ENCODE assay signal across 8 cellular contexts in the genomic region with DNA sequence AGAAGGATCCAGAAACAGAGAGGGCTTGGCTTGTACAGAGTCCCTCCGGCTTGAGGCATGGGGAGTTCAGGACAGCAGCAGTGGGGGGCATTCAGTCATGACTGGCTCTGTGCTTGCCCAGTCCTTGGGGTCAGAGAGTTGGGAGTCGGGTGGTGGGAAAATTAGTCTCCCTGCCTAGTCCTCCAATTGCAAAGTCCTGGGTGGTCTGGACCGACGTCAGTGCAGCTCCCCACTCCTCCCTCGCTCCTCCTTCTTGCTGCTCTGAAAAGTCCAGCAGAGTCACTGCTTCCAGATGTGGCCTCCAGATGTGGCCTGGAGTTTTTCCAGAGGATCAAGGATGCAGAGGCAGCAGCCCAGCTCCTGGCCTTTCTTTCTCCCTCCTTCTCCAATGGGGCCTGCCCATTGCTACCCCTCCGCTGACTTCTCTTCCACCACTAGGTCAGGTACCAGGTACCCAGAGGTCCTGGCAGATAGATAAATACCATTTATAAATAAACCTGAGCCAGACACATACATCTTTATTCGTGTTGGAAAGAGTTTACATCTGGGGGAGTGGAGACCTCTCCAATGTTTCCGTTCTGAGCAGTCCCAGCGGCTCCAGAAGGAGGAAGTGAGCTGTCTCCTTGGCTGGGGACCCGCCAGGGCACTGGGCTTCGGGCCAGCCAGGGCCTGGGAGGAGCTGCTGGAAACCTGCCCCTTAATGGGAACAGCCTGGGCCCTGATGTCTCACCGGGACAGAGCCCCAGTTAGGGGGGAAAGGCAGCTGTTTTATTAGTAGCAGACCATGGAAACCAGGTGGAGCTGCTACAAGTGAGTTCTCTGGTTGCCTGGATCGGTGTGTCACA. TPM values are rescaled to one million over a fixed set of nuclear protein-coding genes. Genes with fewer than 3 reads are reported as not detected.
DNase-seq lines count a peak whose midpoint lies in the region; ATAC-seq and TF ChIP-seq lines count a peak whose summit lies in the region.

No MANE protein-coding gene starts in this region.

- H3K4me2 ChIP-seq in GM23338 (peak overlapping the region; percentile 64), PC-9 (peak overlapping the region; percentile 24; the same call in 1 of the 2 replicates), Karpas-422 (ENCODE audit: low read depth, low read length, poor library complexity, severe bottlenecking) (no peak overlapping the region)

- no peaks in the 10 kb centered on the region; the same call in 2 of the 3 replicates for H3K36me3 Mint-ChIP-seq in GM23338 (ENCODE audit: low read depth)
- no peaks in the 10 kb centered on the region for H3K36me3 Mint-ChIP-seq in activated CD4-positive, alpha-beta T cell treated with anti-CD3 and anti-CD28 coated beads, Interleukin-2, amount 10 ng/mL, durations not matched to agents 24 days and 14 days (ENCODE audit: low read depth)

- peak overlapping the region; percentile 45 for H3K9ac ChIP-seq in mucosa of stomach (ENCODE audit: low read length)
- no peak overlapping the region for H3K9ac ChIP-seq in Karpas-422 (ENCODE audit: low read length)

- H3K4me3 ChIP-seq in GM23338 (0 out of 2 replicates have a peak overlapping the region, but pooled peaks have one; percentile 24), PC-9 (no peak overlapping the region), mucosa of stomach (ENCODE audit: low read length) (no peak overlapping the region), Karpas-422 (ENCODE audit: low read length) (no peak overlapping the region)

- no peak for TF ChIP-seq CTCF in GM23338 (conservative IDR thresholded peaks at IDR 0.05; ENCODE audit: low read depth in 2 of 2)
- no peak for TF ChIP-seq CTCF in PC-9 (conservative IDR thresholded peaks at IDR 0.05)

- peaks cover 7% of the 10 kb centered on the region; the same call in 1 of the 2 replicates for H3K9me2 ChIP-seq in GM23338 (ENCODE audit: insufficient read depth)
- no peaks in the 10 kb centered on the region for H3K9me2 ChIP-seq in PC-9 (ENCODE audit: insufficient read depth)
- no peaks in the 10 kb centered on the region for H3K9me2 ChIP-seq in Karpas-422 (replicated peaks; ENCODE audit: insufficient read depth, low read length)

- H3K9me3 ChIP-seq in PC-9 (ENCODE audit: insufficient read depth, low read depth): no peaks in the 10 kb centered on the region
- H3K9me3 ChIP-seq in mucosa of stomach (ENCODE audit: control insufficient read depth, low read length): no peaks in the 10 kb centered on the region
- H3K9me3 ChIP-seq in Karpas-422 (ENCODE audit: low read length): no peaks in the 10 kb centered on the region

- no peaks in the 10 kb centered on the region for H3K27me3 ChIP-seq in GM23338 (ENCODE audit: insufficient read depth)
- H3K27me3 ChIP-seq in PC-9 (ENCODE audit: insufficient read depth, low read depth): no peaks in the 10 kb centered on the region
- no peaks in the 10 kb centered on the region for H3K27me3 ChIP-seq in mucosa of stomach (ENCODE audit: control insufficient read depth, insufficient read depth, low read length)
- no peaks in the 10 kb centered on the region for H3K27me3 ChIP-seq in Karpas-422 (ENCODE audit: low read length)

- H3K36me3 ChIP-seq in GM23338 (ENCODE audit: insufficient read depth) (no peaks in the 10 kb centered on the region), PC-9 (ENCODE audit: low read depth) (no peaks in the 10 kb centered on the region), mucosa of stomach (ENCODE audit: control insufficient read depth, insufficient read depth, low read length) (no peaks in the 10 kb centered on the region), Karpas-422 (ENCODE audit: insufficient read depth, low read length) (no peaks in the 10 kb centered on the region)

- H4K20me1 ChIP-seq in GM23338 (replicated peaks; ENCODE audit: insufficient read depth): no peaks in the 10 kb centered on the region
- H4K20me1 ChIP-seq in PC-9 (ENCODE audit: insufficient read depth): no peaks in the 10 kb centered on the region
- no peaks in the 10 kb centered on the region for H4K20me1 ChIP-seq in Karpas-422 (ENCODE audit: insufficient read depth, low read depth, low read length)

- peaks cover 21% of the 10 kb centered on the region for H3K27me3 Mint-ChIP-seq in GM23338 (ENCODE audit: insufficient read depth, low read depth, poor library complexity)
- H3K27me3 Mint-ChIP-seq in activated CD4-positive, alpha-beta T cell treated with anti-CD3 and anti-CD28 coated beads, Interleukin-2, amount 10 ng/mL, durations not matched to agents 24 days and 14 days: no peaks in the 10 kb centered on the region

- CTCF ChIA-PET in PC-9 (lab: Charles Lee): interaction anchor here (0.6 to 1.0 kb wide), 2 partner anchors 21 to 22 kb away, joined by 4 read pairs; no protein-coding TSS in a partner anchor

- H2AFZ ChIP-seq in GM23338 (peak overlapping the region; percentile 96), PC-9 (no peak overlapping the region), Karpas-422 (ENCODE audit: low read length) (no peak overlapping the region)

- H3K4me1 ChIP-seq in GM23338 (ENCODE audit: insufficient read depth) (peaks cover 22% of the 10 kb centered on the region), PC-9 (replicated peaks; ENCODE audit: insufficient read depth) (peaks cover 22% of the 10 kb centered on the region), mucosa of stomach (ENCODE audit: control insufficient read depth, insufficient read depth, low read length) (peaks cover 56% of the 10 kb centered on the region), Karpas-422 (ENCODE audit: low read length) (peaks cover 12% of the 10 kb centered on the region)

- H3K27ac ChIP-seq in GM23338 (ENCODE audit: low read depth) (no peak overlapping the region), PC-9 (no peak overlapping the region), epithelial cell of prostate (peak overlapping the region; percentile 73), Karpas-422 (ENCODE audit: low read length) (no peak overlapping the region)

- H3K79me2 ChIP-seq in GM23338 (replicated peaks; ENCODE audit: insufficient read depth) (no peaks in the 10 kb centered on the region), PC-9 (ENCODE audit: low read depth) (no peaks in the 10 kb centered on the region), Karpas-422 (ENCODE audit: low read length) (no peaks in the 10 kb centered on the region)

- H3K4me3 Mint-ChIP-seq in GM23338: no peak overlapping the region; the same call in 2 of the 3 replicates
- H3K4me3 Mint-ChIP-seq in activated CD4-positive, alpha-beta T cell treated with anti-CD3 and anti-CD28 coated beads, Interleukin-2, amount 10 ng/mL, durations not matched to agents 24 days and 14 days: no peak overlapping the region

- H3K9me3 Mint-ChIP-seq in GM23338: no peaks in the 10 kb centered on the region
- peaks cover 6% of the 10 kb centered on the region for H3K9me3 Mint-ChIP-seq in activated CD4-positive, alpha-beta T cell treated with anti-CD3 and anti-CD28 coated beads, Interleukin-2, amount 10 ng/mL, durations not matched to agents 24 days and 14 days

- no peak overlapping the region for H3K27ac Mint-ChIP-seq in GM23338
- H3K27ac Mint-ChIP-seq in activated CD4-positive, alpha-beta T cell treated with anti-CD3 and anti-CD28 coated beads, Interleukin-2, amount 10 ng/mL, durations not matched to agents 24 days and 14 days: no peak overlapping the region

- intact Hi-C loops in PC-9 (cut with micrococcal nuclease; ENCODE audit: unreplicated experiment): no loop called here
- intact Hi-C loops in activated CD4-positive, alpha-beta T cell treated with anti-CD3 and anti-CD28 coated beads, Interleukin-2, amount 10 ng/mL, durations not matched to agents 24 days and 14 days (cut with micrococcal nuclease): no loop called here

- BruUV-seq in PC-9 (replicated peaks; lab: Mats Ljungman, UMichigan): no TSS peak

- peaks cover 38% of the 10 kb centered on the region for H3K4me1 Mint-ChIP-seq in GM23338
- peaks cover 38% of the 10 kb centered on the region for H3K4me1 Mint-ChIP-seq in activated CD4-positive, alpha-beta T cell treated with anti-CD3 and anti-CD28 coated beads, Interleukin-2, amount 10 ng/mL, durations not matched to agents 24 days and 14 days

- peak; percentile 70 for DNase-seq in GM23338 (ENCODE audit: low spot score)
- peak; percentile 48 to 86 for DNase-seq in PC-9
- DNase-seq in epithelial cell of prostate (ENCODE audit: low read depth, low spot score): no peak
- no peak for DNase-seq in activated CD8-positive, alpha-beta memory T cell treated with anti-CD3 and anti-CD28 coated beads, Interleukin-2, amount 50 U/mL, for 4 hours
- no peak for DNase-seq in Karpas-422
- DNase-seq in activated CD4-positive, alpha-beta T cell treated with anti-CD3 and anti-CD28 coated beads, Interleukin-2, amount 10 ng/mL, durations not matched to agents 24 days and 14 days: no peak

- peak; percentile 93 for ATAC-seq in GM23338
- no peak for ATAC-seq in GM21423 (IDR thresholded peaks at IDR 0.05; ENCODE audit: unreplicated experiment)

- H3F3A ChIP-seq in GM23338 (replicated peaks; ENCODE audit: low read depth) (no peaks in the 10 kb centered on the region), PC-9 (ENCODE audit: insufficient read depth, low read depth) (peaks cover 14% of the 10 kb centered on the region; the same call in 1 of the 2 replicates)

- POLR2A ChIA-PET in PC-9 (lab: Charles Lee; ENCODE audit: unreplicated experiment): interaction anchor here (0.6 kb wide), 1 partner anchor 12 kb away, joined by 3 read pairs; no protein-coding TSS in a partner anchor

TF ChIP-seq in GM23338, 12 proteins besides CTCF, POLR2A, EP300 and RAD21 (continues in another document):
- no peak for TF ChIP-seq ZNF114 (CRISPR knock-in tag; IDR thresholded peaks at IDR 0.05)

RNA-seq across cellular contexts. Expression of a gene that starts 49.0 kb away (rescaled TPM):
- total RNA-seq in GM23338 (2014; rRNA removed; shearing (Covaris generic)): 6.9 and 10.0 TPM in 2 replicates
- polyA plus RNA-seq in GM23338 (2016; fragmentation: Nextera tagmentation; extraction: Ambion mirVana): 10.2 and 10.3 TPM in 2 replicates
- 60.5 and 89.0 TPM in 2 replicates for total RNA-seq in PC-9 (2021)
- total RNA-seq in Karpas-422 (2014; rRNA removed; shearing (Covaris generic); ENCODE audit: low replicate concordance): 5.9 and 7.7 TPM in 2 replicates
- total RNA-seq in activated CD4-positive, alpha-beta T cell treated with anti-CD3 and anti-CD28 coated beads, Interleukin-2, amount 10 ng/mL, durations not matched to agents 24 days and 14 days: 13.6 and 15.4 TPM in 2 replicates

Comparison
In these comparisons a context has a peak if more than half of its experiments do, and no peak if none do; other contexts are left out.
1. DNase-seq: peak in GM23338 (single experiment) and PC-9 (2 of 2); none in epithelial cell of prostate (single experiment), activated CD8-positive, alpha-beta memory T cell treated with anti-CD3 and anti-CD28 coated beads, Interleukin-2, amount 50 U/mL, for 4 hours (single experiment), Karpas-422 (single experiment) and activated CD4-positive, alpha-beta T cell treated with anti-CD3 and anti-CD28 coated beads, Interleukin-2, amount 10 ng/mL, durations not matched to agents 24 days and 14 days (single experiment).